In the genomic region with DNA sequence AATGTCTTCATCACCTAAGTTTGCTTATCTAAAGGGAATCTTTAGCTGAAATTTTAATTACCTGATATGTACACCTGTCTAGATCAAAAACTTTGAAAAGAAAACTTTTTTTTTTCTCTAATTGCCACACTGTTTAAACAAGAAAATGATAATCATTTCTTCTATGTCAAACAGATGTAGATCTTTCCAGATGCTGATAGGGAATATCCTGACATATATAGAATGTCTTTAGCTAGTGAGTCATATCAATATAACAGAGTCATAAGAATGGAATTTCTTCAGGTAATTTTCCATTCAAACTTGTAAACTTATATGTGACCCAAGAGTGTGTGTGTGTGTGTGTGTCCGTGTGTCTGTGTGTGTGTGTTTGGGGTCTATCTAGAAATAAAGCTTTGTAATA, we compare ENCODE assay signal across 13 cellular contexts.
DNase-seq lines count a peak whose midpoint lies in the region; ATAC-seq, FAIRE-seq and TF ChIP-seq lines count a peak whose summit lies in the region.
"Had no signal": no experiment of that assay in that cellular context is flagged by ENCODE, and none has a peak within 500 bp of the region (broad histone marks: within the 10 kb centered on the region; RNA-seq: fewer than 3 reads in every experiment).

No MANE protein-coding gene starts in this region.

- H3K4me2 ChIP-seq in mammary epithelial cell (ENCODE audit: insufficient read depth, low read depth, low read length) = no peak overlapping the region

- H2AFZ ChIP-seq in mammary epithelial cell (ENCODE audit: low read depth, low read length) = no peak overlapping the region

- ATAC-seq in HG02938 (IDR thresholded peaks at IDR 0.05; ENCODE audit: unreplicated experiment) = no peak
- ATAC-seq: CD8-positive, alpha-beta T cell had no signal

- H3K4me1 ChIP-seq in mammary epithelial cell (ENCODE audit: insufficient read depth, low read length) (no peaks in the 10 kb centered on the region), Peyer's patch (no peaks in the 10 kb centered on the region)
- H3K4me1 ChIP-seq: BE2C had no signal

- H3K4me3 ChIP-seq in mammary epithelial cell (replicated peaks in 1 of 3; ENCODE audit: insufficient read depth in 1 of 3, low read depth in 2 of 3, low read length in 3 of 3) = no peak overlapping the region
- H3K4me3 ChIP-seq in Peyer's patch = no peak overlapping the region

- FAIRE-seq in HTR-8/SVneo (lab: Jason Lieb, UNC) = no peak
- FAIRE-seq: A204.1 had no signal

- H3K9me3 ChIP-seq in mammary epithelial cell (replicated peaks; ENCODE audit: insufficient read depth, low read length) (no peaks in the 10 kb centered on the region), Peyer's patch (no peaks in the 10 kb centered on the region)
- H3K9me3 ChIP-seq: BE2C had no signal

- H3K27ac ChIP-seq in mammary epithelial cell (ENCODE audit: insufficient read depth, low read depth, low read length) = no peak overlapping the region
- H3K27ac ChIP-seq in Peyer's patch = no peak overlapping the region
- H3K27ac ChIP-seq: C4-2B had no signal

- H4K20me1 ChIP-seq in mammary epithelial cell (ENCODE audit: insufficient read depth, low read length) = no peaks in the 10 kb centered on the region

- dilution Hi-C loops in mammary epithelial cell (cut with HindIII; ENCODE audit: low sequenced_read_pairs) = no loop called here

- no peaks in the 10 kb centered on the region for H3K36me3 ChIP-seq in mammary epithelial cell (ENCODE audit: insufficient read depth, low read length)
- H3K36me3 ChIP-seq in Peyer's patch = no peaks in the 10 kb centered on the region
- H3K36me3 ChIP-seq: BE2C had no signal

- DNase-seq in ELR (ENCODE audit: low read depth) = peak; percentile 40
- peak; percentile 5 for DNase-seq in HTR-8/SVneo (ENCODE audit: insufficient read length, low spot score)
- DNase-seq in mammary epithelial cell = peak; percentile 14
- peak; percentile 9 for DNase-seq in kidney tubule cell (ENCODE audit: low spot score)
- no peak for DNase-seq in Peyer's patch
- no peak for DNase-seq in SW480 (ENCODE audit: low spot score)
- DNase-seq: BE2C; CD8-positive, alpha-beta T cell; COR-L47; HCEC 1CT had no signal

- TF ChIP-seq CTCF in mammary epithelial cell (conservative IDR thresholded peaks at IDR 0.05 in 1 of 2, IDR thresholded peaks at IDR 0.05 in 1 of 2; ENCODE audit: extremely low read depth in 1 of 2, insufficient read depth in 1 of 2, low read depth in 1 of 2, low read length in 2 of 2) = no peak
- no peak for TF ChIP-seq CTCF in Peyer's patch (IDR thresholded peaks at IDR 0.05)

- H3K79me2 ChIP-seq in mammary epithelial cell (ENCODE audit: insufficient read depth, low read length) = no peaks in the 10 kb centered on the region

- BruUV-seq in mammary epithelial cell (replicated peaks; lab: Mats Ljungman, UMichigan) = no TSS peak

- CTCF ChIA-PET in mammary epithelial cell (lab: Charles Lee; ENCODE audit: low non-redundant PET) = no interaction called here

- no peak for TF ChIP-seq POLR2A in Peyer's patch (IDR thresholded peaks at IDR 0.05)

- H3K27me3 ChIP-seq in mammary epithelial cell (ENCODE audit: insufficient read depth, low read length) (peaks cover 2% of the 10 kb centered on the region), Peyer's patch (no peaks in the 10 kb centered on the region)
- H3K27me3 ChIP-seq: BE2C had no signal

- intact Hi-C loops in mammary epithelial cell (cut with micrococcal nuclease) = no loop called here

- in situ Hi-C loops in mammary epithelial cell (cut with MboI; ENCODE audit: low sequenced_read_pairs in 2 of 2) = loop anchor here (25.0 kb wide), 1 partner anchor 778 kb away; no protein-coding TSS in a partner anchor

- 80% methylated on average over 1 of the region's 1 CpG for WGBS in mammary epithelial cell (ENCODE audit: low coverage, missing lambda C conversion rate)

- no peak overlapping the region for H3K9ac ChIP-seq in mammary epithelial cell (ENCODE audit: insufficient read depth, low read length)

Comparison
In these comparisons a context has a peak if more than half of its experiments do, and no peak if none do; other contexts are left out.
1. DNase-seq: peak in ELR (single experiment), HTR-8/SVneo (single experiment), mammary epithelial cell (single experiment) and kidney tubule cell (single experiment); none in Peyer's patch (0 of 3) and SW480 (single experiment).